23 cellular contexts compared by ENCODE assay signal in the genomic region with DNA sequence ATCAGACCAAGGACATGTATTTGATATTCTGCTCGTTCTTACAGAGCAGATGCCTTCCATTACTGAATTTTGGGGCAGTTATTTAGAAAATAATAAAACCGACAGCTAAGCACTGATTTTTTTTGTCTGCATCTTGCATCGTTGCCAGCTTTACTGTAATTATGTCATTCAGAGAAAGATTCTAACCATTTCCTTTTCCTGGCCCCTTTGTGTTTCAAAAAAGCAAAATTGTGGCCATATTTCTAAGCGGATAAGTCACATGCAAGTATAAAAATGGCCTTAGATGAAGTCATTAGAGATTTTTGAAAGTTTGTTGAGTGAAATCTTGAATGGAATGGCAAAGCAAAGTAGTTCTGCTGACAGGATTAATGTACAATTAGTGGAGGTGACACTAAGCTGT.
A peak's percentile ranks its signal among the peaks of the same experiment; 100 is the strongest.
DNase-seq lines count a peak whose midpoint lies in the region; ATAC-seq, FAIRE-seq and TF ChIP-seq lines count a peak whose summit lies in the region.
"Had no signal": no experiment of that assay in that cellular context is flagged by ENCODE, and none has a peak within 500 bp of the region (broad histone marks: within the 10 kb centered on the region; RNA-seq: fewer than 3 reads in every experiment).

No MANE protein-coding gene starts in this region.

- no peak overlapping the region for H3K4me3 Mint-ChIP-seq in activated CD8-positive, alpha-beta T cell treated with anti-CD3 and anti-CD28 coated beads, Interleukin-2, amount 10 ng/mL, durations not matched to agents 7 days and 5 days
- no peak overlapping the region for H3K4me3 Mint-ChIP-seq in activated CD8-positive, alpha-beta T cell treated with anti-CD3 and anti-CD28 coated beads for 36 hours
- H3K4me3 Mint-ChIP-seq in activated T-helper 17 cell treated with anti-CD3 and anti-CD28 coated beads, Interleukin-2, amount 50 U/mL, for 72 hours = no peak overlapping the region
- H3K4me3 Mint-ChIP-seq: CD14-positive monocyte had no signal

- peaks cover 15% of the 10 kb centered on the region for H3K4me1 Mint-ChIP-seq in activated CD8-positive, alpha-beta T cell treated with anti-CD3 and anti-CD28 coated beads, Interleukin-2, amount 10 ng/mL, durations not matched to agents 7 days and 5 days (ENCODE audit: low read depth)
- H3K4me1 Mint-ChIP-seq in activated CD8-positive, alpha-beta T cell treated with anti-CD3 and anti-CD28 coated beads for 36 hours (ENCODE audit: low read depth) = peaks cover 22% of the 10 kb centered on the region
- peaks cover 15% of the 10 kb centered on the region for H3K4me1 Mint-ChIP-seq in activated T-helper 17 cell treated with anti-CD3 and anti-CD28 coated beads, Interleukin-2, amount 50 U/mL, for 72 hours

- peak overlapping the region; percentile 1 for H3K27ac Mint-ChIP-seq in activated CD8-positive, alpha-beta T cell treated with anti-CD3 and anti-CD28 coated beads, Interleukin-2, amount 10 ng/mL, durations not matched to agents 7 days and 5 days
- no peak overlapping the region for H3K27ac Mint-ChIP-seq in activated CD8-positive, alpha-beta T cell treated with anti-CD3 and anti-CD28 coated beads for 36 hours
- H3K27ac Mint-ChIP-seq in activated T-helper 17 cell treated with anti-CD3 and anti-CD28 coated beads, Interleukin-2, amount 50 U/mL, for 72 hours = peak overlapping the region; percentile 60
- H3K27ac Mint-ChIP-seq: CD14-positive monocyte had no signal

- H3K27ac ChIP-seq in subcutaneous abdominal adipose tissue (ENCODE audit: low read depth, low read length) = peak overlapping the region; percentile 61
- H3K27ac ChIP-seq: 22Rv1, HL-60 had no signal

- CTCF ChIA-PET in activated CD8-positive, alpha-beta T cell treated with anti-CD3 and anti-CD28 coated beads, Interleukin-2, amount 10 ng/mL, durations not matched to agents 7 days and 5 days (lab: Charles Lee) = interaction anchor here (2.6 kb wide), 1 partner anchor 14 kb away, joined by 14 read pairs; no protein-coding TSS in a partner anchor
- CTCF ChIA-PET in activated CD8-positive, alpha-beta T cell treated with anti-CD3 and anti-CD28 coated beads for 36 hours (lab: Charles Lee) = interaction anchor here (0.9 to 1.8 kb wide), 3 partner anchors 14 to 110 kb away, joined by 3 to 14 read pairs (median 3); no protein-coding TSS in a partner anchor

- H3K9me3 Mint-ChIP-seq in activated CD8-positive, alpha-beta T cell treated with anti-CD3 and anti-CD28 coated beads, Interleukin-2, amount 10 ng/mL, durations not matched to agents 7 days and 5 days (ENCODE audit: insufficient read depth) = no peaks in the 10 kb centered on the region
- no peaks in the 10 kb centered on the region for H3K9me3 Mint-ChIP-seq in activated CD8-positive, alpha-beta T cell treated with anti-CD3 and anti-CD28 coated beads for 36 hours
- H3K9me3 Mint-ChIP-seq in activated T-helper 17 cell treated with anti-CD3 and anti-CD28 coated beads, Interleukin-2, amount 50 U/mL, for 72 hours = no peaks in the 10 kb centered on the region
- H3K9me3 Mint-ChIP-seq: CD14-positive monocyte had no signal

- POLR2A ChIA-PET in activated CD8-positive, alpha-beta T cell treated with anti-CD3 and anti-CD28 coated beads, Interleukin-2, amount 10 ng/mL, durations not matched to agents 7 days and 5 days (lab: Charles Lee) = no interaction called here
- POLR2A ChIA-PET in activated CD8-positive, alpha-beta T cell treated with anti-CD3 and anti-CD28 coated beads for 36 hours (lab: Charles Lee) = interaction anchor here (0.6 kb wide), 1 partner anchor 703 kb away, joined by 4 read pairs; no protein-coding TSS in a partner anchor

- H3K36me3 Mint-ChIP-seq in activated CD8-positive, alpha-beta T cell treated with anti-CD3 and anti-CD28 coated beads, Interleukin-2, amount 10 ng/mL, durations not matched to agents 7 days and 5 days (ENCODE audit: low read depth) = peaks cover 16% of the 10 kb centered on the region
- peaks cover 30% of the 10 kb centered on the region for H3K36me3 Mint-ChIP-seq in activated CD8-positive, alpha-beta T cell treated with anti-CD3 and anti-CD28 coated beads for 36 hours (ENCODE audit: low read depth)
- H3K36me3 Mint-ChIP-seq in activated T-helper 17 cell treated with anti-CD3 and anti-CD28 coated beads, Interleukin-2, amount 50 U/mL, for 72 hours (ENCODE audit: low read depth) = peaks cover 70% of the 10 kb centered on the region
- H3K36me3 Mint-ChIP-seq: CD14-positive monocyte had no signal

- no peaks in the 10 kb centered on the region for H3K27me3 Mint-ChIP-seq in activated CD8-positive, alpha-beta T cell treated with anti-CD3 and anti-CD28 coated beads, Interleukin-2, amount 10 ng/mL, durations not matched to agents 7 days and 5 days (ENCODE audit: low read depth)
- no peaks in the 10 kb centered on the region for H3K27me3 Mint-ChIP-seq in activated CD8-positive, alpha-beta T cell treated with anti-CD3 and anti-CD28 coated beads for 36 hours
- no peaks in the 10 kb centered on the region for H3K27me3 Mint-ChIP-seq in activated T-helper 17 cell treated with anti-CD3 and anti-CD28 coated beads, Interleukin-2, amount 50 U/mL, for 72 hours

- no peak for TF ChIP-seq POLR2A in erythroblast (IDR thresholded peaks at IDR 0.05; ENCODE audit: low read length)

- intact Hi-C loops in activated CD8-positive, alpha-beta T cell treated with anti-CD3 and anti-CD28 coated beads for 36 hours (cut with micrococcal nuclease) = no loop called here

- peaks cover 0 to 14% (median 10%) of the 10 kb centered on the region in 5 donors for H3K36me3 ChIP-seq in subcutaneous abdominal adipose tissue (ENCODE audit: control insufficient read depth in 5 of 5, insufficient read depth in 5 of 5, low read length in 5 of 5)
- H3K36me3 ChIP-seq: BE2C had no signal

- no peak overlapping the region for H3K9ac ChIP-seq in subcutaneous abdominal adipose tissue (ENCODE audit: low read length in 5 of 5)

- TF ChIP-seq CTCF in activated CD8-positive, alpha-beta T cell treated with anti-CD3 and anti-CD28 coated beads for 36 hours (IDR thresholded peaks at IDR 0.05) = no peak

- no peak for DNase-seq in activated CD8-positive, alpha-beta T cell treated with anti-CD3 and anti-CD28 coated beads, Interleukin-2, amount 10 ng/mL, durations not matched to agents 7 days and 5 days
- DNase-seq in activated CD8-positive, alpha-beta T cell treated with anti-CD3 and anti-CD28 coated beads for 36 hours = no peak
- DNase-seq in dermis microvascular lymphatic vessel endothelial cell (ENCODE audit: low read depth in 2 of 2) (peak; percentile 22 to 59), GM19239 (ENCODE audit: insufficient read length, low spot score) (no peak), erythroblast (lab: John Stamatoyannopoulos, UW) (no peak)
- DNase-seq: ACHN, BE2C, H7, NCI-H1048, NCI-H1417 treated with DMSO at 0.1 percent for 48 hours, NCI-H1694 treated with DMSO at 0.1 percent for 48 hours, NCI-H226, NCI-H510A, NCI-H69, Right ventricle myocardium superior, RPMI8226 had no signal

- H3K27me3 ChIP-seq in subcutaneous abdominal adipose tissue (ENCODE audit: control insufficient read depth in 5 of 5, insufficient read depth in 4 of 5, low read length in 5 of 5) = no peaks in the 10 kb centered on the region
- H3K27me3 ChIP-seq: BE2C had no signal

- no peak overlapping the region for H3K4me3 ChIP-seq in subcutaneous abdominal adipose tissue (ENCODE audit: low read depth in 1 of 5, low read length in 5 of 5)

- H3K4me1 ChIP-seq in subcutaneous abdominal adipose tissue (ENCODE audit: control insufficient read depth in 5 of 5, insufficient read depth in 5 of 5, low read length in 5 of 5) = peaks cover 3 to 40% (median 20%) of the 10 kb centered on the region in 5 donors
- H3K4me1 ChIP-seq: BE2C had no signal

- no peaks in the 10 kb centered on the region for H3K9me3 ChIP-seq in subcutaneous abdominal adipose tissue (ENCODE audit: control insufficient read depth in 5 of 5, low read length in 5 of 5)
- H3K9me3 ChIP-seq: BE2C had no signal

- no peak for ATAC-seq in activated CD8-positive, alpha-beta T cell treated with anti-CD3 and anti-CD28 coated beads, Interleukin-2, amount 10 ng/mL, durations not matched to agents 7 days and 5 days
- no peak for ATAC-seq in activated CD8-positive, alpha-beta T cell treated with anti-CD3 and anti-CD28 coated beads for 36 hours
- ATAC-seq in activated T-helper 17 cell treated with anti-CD3 and anti-CD28 coated beads, Interleukin-2, amount 50 U/mL, for 72 hours (replicated peaks) = no peak
- no peak for ATAC-seq in GM19455 (IDR thresholded peaks at IDR 0.05; ENCODE audit: unreplicated experiment)

- no peak for FAIRE-seq in GM19239 (lab: Jason Lieb, UNC)
- FAIRE-seq: G401.6 had no signal

Comparison
In these comparisons a context has a peak if more than half of its experiments do, and no peak if none do; other contexts are left out.
1. DNase-seq: peak in dermis microvascular lymphatic vessel endothelial cell (2 of 2); none in activated CD8-positive, alpha-beta T cell treated with anti-CD3 and anti-CD28 coated beads, Interleukin-2, amount 10 ng/mL, durations not matched to agents 7 days and 5 days (single experiment), activated CD8-positive, alpha-beta T cell treated with anti-CD3 and anti-CD28 coated beads for 36 hours (single experiment), GM19239 (single experiment) and erythroblast (0 of 2).